Comparison of ENCODE assay signal across 17 cellular contexts in the genomic region with DNA sequence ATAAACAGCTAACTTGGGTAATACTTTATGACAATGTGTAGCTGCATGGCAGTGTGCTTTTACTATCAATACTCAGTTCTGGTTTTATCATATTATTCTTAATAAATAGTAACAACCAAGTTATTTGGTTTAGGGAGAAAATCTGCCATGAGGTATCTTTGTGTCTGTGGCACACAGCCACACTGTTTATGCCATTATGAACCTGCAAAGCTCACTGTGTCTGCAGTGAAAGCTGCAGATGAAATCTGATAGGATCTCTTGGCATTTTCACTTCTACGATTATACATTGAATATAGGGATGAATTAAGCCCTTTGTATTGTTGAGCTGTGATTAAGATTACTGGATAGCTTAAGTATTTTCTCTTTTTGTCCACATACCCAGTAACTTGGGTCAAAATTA. TPM values are rescaled to one million over a fixed set of nuclear protein-coding genes. Genes with fewer than 3 reads are reported as not detected.
DNase-seq lines count a peak whose midpoint lies in the region; ATAC-seq lines count a peak whose summit lies in the region.
"Had no signal": no experiment of that assay in that cellular context is flagged by ENCODE, and none has a peak within 500 bp of the region (broad histone marks: within the 10 kb centered on the region; RNA-seq: fewer than 3 reads in every experiment).

No MANE protein-coding gene starts in this region.

- in situ Hi-C loops in G401 (cut with HindIII; ENCODE audit: low sequenced_read_pairs) = no loop called here
- in situ Hi-C loops in SK-MEL-5 (cut with HindIII; ENCODE audit: low pct_unique_long_range_greater_than_20kb, low sequenced_read_pairs) = no loop called here

- DNase-seq in COLO829 (ENCODE audit: low spot score) (peak; percentile 4), G401 (ENCODE audit: low spot score) (peak; percentile 37), SK-MEL-5 (ENCODE audit: low read depth, low spot score) (peak; percentile 39), NCI-H510A treated with DMSO at 0.1 percent for 48 hours (lab: John Stamatoyannopoulos, UW) (no peak)
- no peak for DNase-seq in stimulated activated naive CD8-positive, alpha-beta T cell treated with anti-CD3 and anti-CD28 coated beads, Interleukin-15, amount 100 ng/mL, for 72 hours
- DNase-seq: CD4-positive, CD25-positive, alpha-beta regulatory T cell; COR-L47; Karpas-422; NCI-H1436; NCI-H187 treated with DMSO at 0.1 percent for 48 hours; NCI-H2171 treated with DMSO at 0.1 percent for 48 hours; NCI-H526 treated with DMSO at 0.1 percent for 48 hours; NK-92 treated with Interleukin-12 subunit alpha and Interleukin-12 subunit beta, amount 100 ng/mL, for 24 hours; Peyer's patch had no signal

- peak overlapping the region; percentile 48 for H3K27ac ChIP-seq in cingulate gyrus (ENCODE audit: low read depth, low read length)
- H3K27ac ChIP-seq: Peyer's patch had no signal

- H3K9me3 Mint-ChIP-seq in stimulated activated naive CD8-positive, alpha-beta T cell treated with anti-CD3 and anti-CD28 coated beads, Interleukin-15, amount 100 ng/mL, for 72 hours = no peaks in the 10 kb centered on the region

- H3K4me3 Mint-ChIP-seq in stimulated activated naive CD8-positive, alpha-beta T cell treated with anti-CD3 and anti-CD28 coated beads, Interleukin-15, amount 100 ng/mL, for 72 hours = no peak overlapping the region
- H3K4me3 Mint-ChIP-seq: CD4-positive, CD25-positive, alpha-beta regulatory T cell had no signal

- H3K27me3 Mint-ChIP-seq in stimulated activated naive CD8-positive, alpha-beta T cell treated with anti-CD3 and anti-CD28 coated beads, Interleukin-15, amount 100 ng/mL, for 72 hours = no peaks in the 10 kb centered on the region
- H3K27me3 Mint-ChIP-seq: CD4-positive, CD25-positive, alpha-beta regulatory T cell had no signal

- peaks cover 29% of the 10 kb centered on the region for H3K4me1 Mint-ChIP-seq in stimulated activated naive CD8-positive, alpha-beta T cell treated with anti-CD3 and anti-CD28 coated beads, Interleukin-15, amount 100 ng/mL, for 72 hours

- no peak overlapping the region for H3K27ac Mint-ChIP-seq in stimulated activated naive CD8-positive, alpha-beta T cell treated with anti-CD3 and anti-CD28 coated beads, Interleukin-15, amount 100 ng/mL, for 72 hours
- H3K27ac Mint-ChIP-seq: CD4-positive, CD25-positive, alpha-beta regulatory T cell had no signal

- ATAC-seq in stimulated activated naive CD8-positive, alpha-beta T cell treated with anti-CD3 and anti-CD28 coated beads, Interleukin-15, amount 100 ng/mL, for 72 hours = no peak
- ATAC-seq in GM18519 (IDR thresholded peaks at IDR 0.05; ENCODE audit: low FRiP score, unreplicated experiment) = no peak
- no peak for ATAC-seq in GM19324 (IDR thresholded peaks at IDR 0.05; ENCODE audit: low FRiP score, unreplicated experiment)

RNA-seq across cellular contexts. Expression of a gene that starts 37.3 kb away (rescaled TPM):
- not detected in 2 replicates for total RNA-seq in G401 (2014; rRNA removed; shearing (Covaris generic))
- total RNA-seq in SK-MEL-5 (2014; rRNA removed; shearing (Covaris generic)) = 25.8 and 33.3 TPM in 2 replicates
- 35.3 and 59.9 TPM in 2 replicates for polyA plus RNA-seq in SK-MEL-5 (2015; cell fraction: cytosol; rRNA removed)
- 3.3 and 12.6 TPM in 2 replicates for polyA plus RNA-seq in SK-MEL-5 (2015; cell fraction: nucleus; rRNA removed)

Comparison
In these comparisons a context has a peak if more than half of its experiments do, and no peak if none do; other contexts are left out.
1. DNase-seq: peak in COLO829 (single experiment), G401 (single experiment) and SK-MEL-5 (single experiment); none in stimulated activated naive CD8-positive, alpha-beta T cell treated with anti-CD3 and anti-CD28 coated beads, Interleukin-15, amount 100 ng/mL, for 72 hours (0 of 2) and NCI-H510A treated with DMSO at 0.1 percent for 48 hours (single experiment).
2. RNA of a gene that starts 37.3 kb away (total RNA-seq): 25.8 to 33.3 TPM in SK-MEL-5; not detected in G401; every median in the first group is over 10 times any median in the second.